8 cellular contexts compared by ENCODE assay signal in the genomic region with DNA sequence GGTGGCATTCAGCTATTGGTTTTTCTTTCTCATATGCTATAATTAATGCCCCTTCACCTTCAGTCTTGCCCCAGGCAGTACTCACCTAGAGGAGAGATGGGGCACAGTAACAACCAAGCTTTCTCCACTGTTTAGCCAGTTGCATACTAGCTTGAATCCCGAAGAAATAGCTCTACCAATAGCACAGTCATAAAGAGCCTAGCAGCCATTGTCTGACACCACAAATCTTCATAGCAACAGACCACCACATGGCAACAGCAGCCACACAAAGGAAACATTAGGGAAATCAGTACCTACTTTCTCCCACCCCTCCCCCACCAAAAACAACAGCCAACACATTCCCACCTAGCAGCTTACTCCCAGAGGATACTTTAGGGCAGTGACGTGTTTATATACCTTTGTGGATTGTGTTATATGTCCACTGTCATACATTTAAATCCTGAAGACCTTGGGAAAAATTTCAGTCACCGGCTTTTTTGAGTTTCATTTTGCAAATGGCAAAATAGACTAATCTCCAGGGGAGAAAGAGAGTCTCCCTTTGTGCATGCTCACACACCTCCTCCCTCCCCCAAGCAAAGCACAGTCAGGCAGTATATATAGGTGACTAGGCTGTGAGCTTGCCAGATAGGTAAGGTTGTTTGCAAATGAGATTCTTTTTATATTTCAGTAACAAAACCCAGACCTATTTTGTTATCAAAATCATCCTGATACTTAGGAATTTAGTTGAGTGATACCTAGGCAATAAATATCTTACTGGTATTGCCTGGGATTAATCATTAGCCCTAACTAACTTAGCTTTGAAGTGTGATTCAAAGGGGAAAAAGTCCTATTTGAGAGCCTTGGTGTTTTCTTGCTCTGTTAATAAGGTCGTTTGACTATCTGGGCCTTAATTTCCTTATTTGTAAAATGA.
DNase-seq lines count a peak whose midpoint lies in the region; ATAC-seq and TF ChIP-seq lines count a peak whose summit lies in the region.

No MANE protein-coding gene starts in this region.

- ATAC-seq in GM19023 (IDR thresholded peaks at IDR 0.05; ENCODE audit: unreplicated experiment) (peak; percentile 54), HG03439 (IDR thresholded peaks at IDR 0.05; ENCODE audit: unreplicated experiment) (peak; percentile 40), heart right ventricle (peak in 4 of 8 donors; percentile 19 to 42 (median 28)), gastrocnemius medialis (peak in 1 of 2 donors; percentile 47)

- H3K4me1 Mint-ChIP-seq in T-helper 2 cell treated with Interferon-gamma antibody and Interleukin-4, amounts not matched to agents 5 μg/mL and 100 μg/mL, for 36 hours (ENCODE audit: low read depth) = peaks cover 60% of the 10 kb centered on the region

- H3K4me1 ChIP-seq in heart right ventricle (peaks cover 12 to 64% (median 33%) of the 10 kb centered on the region in 9 donors), gastrocnemius medialis (peaks cover 24 to 27% of the 10 kb centered on the region in 2 donors)

- H3K4me3 ChIP-seq in heart right ventricle (no peak overlapping the region), gastrocnemius medialis (no peak overlapping the region)

- peaks cover 5% of the 10 kb centered on the region for H3K9me3 Mint-ChIP-seq in T-helper 2 cell treated with Interferon-gamma antibody and Interleukin-4, amounts not matched to agents 5 μg/mL and 100 μg/mL, for 36 hours

- intact Hi-C loops in heart right ventricle (cut with DNase I) = no loop called here
- intact Hi-C loops in gastrocnemius medialis (cut with DNase I; ENCODE audit: low total_unique reads) = no loop called here

- H3K4me3 Mint-ChIP-seq in T-helper 2 cell treated with Interferon-gamma antibody and Interleukin-4, amounts not matched to agents 5 μg/mL and 100 μg/mL, for 36 hours = peak overlapping the region; percentile 68

- no peak for TF ChIP-seq POLR2A in gastrocnemius medialis (IDR thresholded peaks at IDR 0.05)

- TF ChIP-seq CTCF in heart right ventricle (IDR thresholded peaks at IDR 0.05) (no peak), gastrocnemius medialis (IDR thresholded peaks at IDR 0.05 in 4 of 5, conservative IDR thresholded peaks at IDR 0.05 in 1 of 5) (no peak)

- peak overlapping the region in 8 of 10 donors; percentile 14 to 65 (median 50) for H3K27ac ChIP-seq in heart right ventricle
- H3K27ac ChIP-seq in gastrocnemius medialis = peak overlapping the region in 3 of 4 donors; percentile 34 to 69 (median 54)

- H3K9me3 ChIP-seq in heart right ventricle (peaks cover 0 to 13% (median 0%) of the 10 kb centered on the region in 11 donors), gastrocnemius medialis (no peaks in the 10 kb centered on the region)

- WGBS in heart right ventricle, 2 donors = 31 to 45% methylated on average over 4 of the region's 4 CpGs

- H3K27me3 ChIP-seq in heart right ventricle (no peaks in the 10 kb centered on the region), gastrocnemius medialis (no peaks in the 10 kb centered on the region)

- DNase-seq in Ammon's horn (ENCODE audit: low spot score) = peak; percentile 4
- peak; percentile 31 for DNase-seq in T-helper 2 cell treated with Interferon-gamma antibody and Interleukin-4, amounts not matched to agents 5 μg/mL and 100 μg/mL, for 36 hours (ENCODE audit: low spot score)
- DNase-seq in heart right ventricle = peak in 1 of 2 donors; percentile 12
- DNase-seq in gastrocnemius medialis = no peak
- DNase-seq in NK-92 (lab: John Stamatoyannopoulos, UW; ENCODE audit: unreplicated experiment) = no peak
- DNase-seq in NCI-H187 treated with DMSO at 0.1 percent for 48 hours (lab: John Stamatoyannopoulos, UW) = no peak

- H3K36me3 Mint-ChIP-seq in T-helper 2 cell treated with Interferon-gamma antibody and Interleukin-4, amounts not matched to agents 5 μg/mL and 100 μg/mL, for 36 hours (ENCODE audit: low read depth) = peaks cover 34% of the 10 kb centered on the region

- no peaks in the 10 kb centered on the region for H3K27me3 Mint-ChIP-seq in T-helper 2 cell treated with Interferon-gamma antibody and Interleukin-4, amounts not matched to agents 5 μg/mL and 100 μg/mL, for 36 hours (ENCODE audit: low read depth)

- H3K36me3 ChIP-seq in heart right ventricle (peaks cover 0 to 21% (median 0%) of the 10 kb centered on the region in 9 donors), gastrocnemius medialis (no peaks in the 10 kb centered on the region)

- in situ Hi-C loops in gastrocnemius medialis (cut with MboI; ENCODE audit: low sequenced_read_pairs in 4 of 4) = no loop called here

- peak overlapping the region; percentile 85 for H3K27ac Mint-ChIP-seq in T-helper 2 cell treated with Interferon-gamma antibody and Interleukin-4, amounts not matched to agents 5 μg/mL and 100 μg/mL, for 36 hours

Comparison
In these comparisons a context has a peak if more than half of its experiments do, and no peak if none do; other contexts are left out.
1. DNase-seq: peak in Ammon's horn (single experiment) and T-helper 2 cell treated with Interferon-gamma antibody and Interleukin-4, amounts not matched to agents 5 μg/mL and 100 μg/mL, for 36 hours (single experiment); none in gastrocnemius medialis (0 of 2), NK-92 (single experiment) and NCI-H187 treated with DMSO at 0.1 percent for 48 hours (single experiment).